8 cellular contexts compared by ENCODE assay signal in genomic region chr16:19068237-19068815, GRCh38. TPM values are rescaled to one million over a fixed set of nuclear protein-coding genes. Genes with fewer than 3 reads are reported as not detected.
A peak's percentile ranks its signal among the peaks of the same experiment; 100 is the strongest.
DNase-seq lines count a peak whose midpoint lies in the region; ATAC-seq and TF ChIP-seq lines count a peak whose summit lies in the region.

No MANE protein-coding gene starts in this region.

- no peak for DNase-seq in GM23248
- no peak for DNase-seq in T-helper 2 cell treated with Interferon-gamma antibody and Interleukin-4, amounts not matched to agents 5 μg/mL and 100 μg/mL, for 36 hours (ENCODE audit: low spot score)
- no peak for DNase-seq in fibroblast of villous mesenchyme (ENCODE audit: low read depth)
- no peak for DNase-seq in sigmoid colon
- DNase-seq in iPS-NIHi7 (ENCODE audit: extremely low spot score): no peak
- DNase-seq in NK-92 (lab: John Stamatoyannopoulos, UW; ENCODE audit: unreplicated experiment): no peak
- DNase-seq in stimulated activated CD8-positive, alpha-beta memory T cell treated with anti-CD3 and anti-CD28 coated beads, Interleukin-4, amount 100 ng/mL, for 48 hours: no peak

- ATAC-seq in HG02610 (IDR thresholded peaks at IDR 0.05; ENCODE audit: unreplicated experiment): no peak

- H3K36me3 ChIP-seq in GM23248 (ENCODE audit: low read depth) (no peaks in the 10 kb centered on the region), sigmoid colon (peaks cover 0 to 23% (median 5%) of the 10 kb centered on the region in 4 donors)

- H3F3A ChIP-seq in GM23248 (ENCODE audit: insufficient read depth): no peaks in the 10 kb centered on the region

- H3K9me2 ChIP-seq in GM23248 (ENCODE audit: insufficient read depth): no peaks in the 10 kb centered on the region

- H3K27ac ChIP-seq in GM23248 (peak overlapping the region; percentile 99), sigmoid colon (peak overlapping the region; percentile 97 to 99 (median 98))

- H3K4me1 ChIP-seq in GM23248 (ENCODE audit: insufficient read depth) (peaks cover 9% of the 10 kb centered on the region; the same call in 1 of the 2 replicates), sigmoid colon (peaks cover 0 to 21% (median 15%) of the 10 kb centered on the region in 4 donors)

- peaks cover 2% of the 10 kb centered on the region for H3K36me3 Mint-ChIP-seq in T-helper 2 cell treated with Interferon-gamma antibody and Interleukin-4, amounts not matched to agents 5 μg/mL and 100 μg/mL, for 36 hours (ENCODE audit: low read depth)

- intact Hi-C loops in sigmoid colon (cut with DNase I): loop anchor here (5.0 to 10.0 kb wide), 4 partner anchors 44 to 454 kb away; partner anchors contain the start of genes CCP110, GDE1, ITPRIPL2 and RPS15A

- peak overlapping the region; percentile 91 for H2AFZ ChIP-seq in GM23248

- H3K9ac ChIP-seq in GM23248: peak overlapping the region; percentile 98

- no peaks in the 10 kb centered on the region for H3K27me3 ChIP-seq in GM23248 (replicated peaks; ENCODE audit: insufficient read depth)
- no peaks in the 10 kb centered on the region for H3K27me3 ChIP-seq in sigmoid colon

- no peak for TF ChIP-seq EP300 in sigmoid colon (IDR thresholded peaks at IDR 0.05)

- no peaks in the 10 kb centered on the region for H3K27me3 Mint-ChIP-seq in T-helper 2 cell treated with Interferon-gamma antibody and Interleukin-4, amounts not matched to agents 5 μg/mL and 100 μg/mL, for 36 hours (ENCODE audit: low read depth)

- H3K79me2 ChIP-seq in GM23248 (ENCODE audit: insufficient read depth): peaks cover 11% of the 10 kb centered on the region

- WGBS in GM23248 (ENCODE audit: low coverage in 1 of 2, low lambda C conversion rate in 2 of 2, missing lambda C conversion rate in 2 of 2), 2 experiments: 33 to 37% methylated on average over 19 of the region's 19 CpGs
- WGBS in sigmoid colon, 2 donors: 19 to 46% methylated on average over 19 of the region's 19 CpGs

- no peaks in the 10 kb centered on the region for H3K9me3 Mint-ChIP-seq in T-helper 2 cell treated with Interferon-gamma antibody and Interleukin-4, amounts not matched to agents 5 μg/mL and 100 μg/mL, for 36 hours

- TF ChIP-seq POLR2A in sigmoid colon (IDR thresholded peaks at IDR 0.05): no peak

- in situ Hi-C loops in GM23248 (cut with MboI): no loop called here

- peak overlapping the region; percentile 98 for H3K27ac Mint-ChIP-seq in T-helper 2 cell treated with Interferon-gamma antibody and Interleukin-4, amounts not matched to agents 5 μg/mL and 100 μg/mL, for 36 hours

- H3K4me2 ChIP-seq in GM23248 (ENCODE audit: unreplicated experiment): peak overlapping the region; percentile 98

- peak overlapping the region; percentile 90 for H3K4me3 ChIP-seq in GM23248
- peak overlapping the region; percentile 89 for H3K4me3 ChIP-seq in fibroblast of villous mesenchyme (ENCODE audit: low read depth, low read length)
- peak overlapping the region; percentile 61 to 89 (median 79) for H3K4me3 ChIP-seq in sigmoid colon

- H3K4me3 Mint-ChIP-seq in T-helper 2 cell treated with Interferon-gamma antibody and Interleukin-4, amounts not matched to agents 5 μg/mL and 100 μg/mL, for 36 hours: peak overlapping the region; percentile 92

- no peaks in the 10 kb centered on the region for H4K20me1 ChIP-seq in GM23248 (ENCODE audit: insufficient read depth)

- H3K4me1 Mint-ChIP-seq in T-helper 2 cell treated with Interferon-gamma antibody and Interleukin-4, amounts not matched to agents 5 μg/mL and 100 μg/mL, for 36 hours (ENCODE audit: low read depth): peaks cover 9% of the 10 kb centered on the region

- TF ChIP-seq CTCF in fibroblast of villous mesenchyme (IDR thresholded peaks at IDR 0.05; ENCODE audit: insufficient read depth, low read depth, low read length) (no peak), sigmoid colon (IDR thresholded peaks at IDR 0.05) (no peak)

- H3K9me3 ChIP-seq in GM23248 (ENCODE audit: low read depth) (no peaks in the 10 kb centered on the region), sigmoid colon (no peaks in the 10 kb centered on the region)

RNA-seq across cellular contexts. Expression of gene COQ7, which starts 0.9 kb away (rescaled TPM):
- 9.9 and 19.7 TPM in 2 replicates for total RNA-seq in GM23248 (2014; rRNA removed; shearing (Covaris generic))
- polyA plus RNA-seq in GM23248 (2016; fragmentation: Nextera tagmentation; extraction: Ambion mirVana) (9.6 and 9.8 TPM in 2 replicates), sigmoid colon (10 to 100 TPM; 14.4 to 22.2 (median 21.5) TPM)
- total RNA-seq in fibroblast of villous mesenchyme (9.9 and 10.0 TPM in 2 replicates), sigmoid colon (10 to 100 TPM; 17.1 to 21.3 (median 18.8) TPM)

RNA-seq across cellular contexts. Expression of gene ITPRIPL2, which starts 45.4 kb away (rescaled TPM):
- 64.7 and 71.9 TPM in 2 replicates for total RNA-seq in GM23248 (2014; rRNA removed; shearing (Covaris generic))
- polyA plus RNA-seq in GM23248 (2016; fragmentation: Nextera tagmentation; extraction: Ambion mirVana) (9.5 and 11.0 TPM in 2 replicates), sigmoid colon (1 to 10 TPM; 5.5 to 9.9 (median 8.4) TPM)
- total RNA-seq in fibroblast of villous mesenchyme (40.3 and 46.2 TPM in 2 replicates), sigmoid colon (10 to 100 TPM; 28.1 to 61.6 (median 44.2) TPM)
